9 cellular contexts compared by ENCODE assay signal in genomic region chr11:43557553-43558031, GRCh38.
A peak's percentile ranks its signal among the peaks of the same experiment; 100 is the strongest.
DNase-seq lines count a peak whose midpoint lies in the region; ATAC-seq and TF ChIP-seq lines count a peak whose summit lies in the region.
"Had no signal": no experiment of that assay in that cellular context is flagged by ENCODE, and none has a peak within 500 bp of the region (broad histone marks: within the 10 kb centered on the region; RNA-seq: fewer than 3 reads in every experiment).

No MANE protein-coding gene starts in this region.

- H3K4me1 ChIP-seq in ACC112 (ENCODE audit: control insufficient read depth, insufficient read depth, low read length, unreplicated experiment) (peaks cover 26% of the 10 kb centered on the region), HUES6 (ENCODE audit: control insufficient read depth, insufficient read depth, low read length) (peaks cover 28% of the 10 kb centered on the region), iPS-18a (ENCODE audit: control insufficient read depth, low read depth, low read length) (peaks cover 38% of the 10 kb centered on the region)
- H3K4me1 ChIP-seq in effector memory CD4-positive, alpha-beta T cell (ENCODE audit: control insufficient read depth, insufficient read depth, low read length, poor library complexity, severe bottlenecking), result no peaks in the 10 kb centered on the region

- in situ Hi-C loops in astrocyte of the spinal cord (cut with HindIII; ENCODE audit: low sequenced_read_pairs), result no loop called here

- no peak overlapping the region for H2AFZ ChIP-seq in ACC112 (ENCODE audit: low read length, unreplicated experiment)

- H3K9ac ChIP-seq in HUES6 (ENCODE audit: low read length) (no peak overlapping the region), iPS-18a (ENCODE audit: low read length) (peak overlapping the region; percentile 21)

- peaks cover 82% of the 10 kb centered on the region for H3K27me3 ChIP-seq in ACC112 (ENCODE audit: insufficient read depth, low read length)
- H3K27me3 ChIP-seq in HUES6 (ENCODE audit: control insufficient read depth, insufficient read depth, low read length), result peaks cover 55% of the 10 kb centered on the region
- H3K27me3 ChIP-seq in iPS-18a (ENCODE audit: control insufficient read depth, insufficient read depth, low read length), result peaks cover 46% of the 10 kb centered on the region
- H3K27me3 ChIP-seq in effector memory CD4-positive, alpha-beta T cell (replicated peaks; ENCODE audit: control insufficient read depth, insufficient read depth, low read length, poor library complexity, severe bottlenecking), result peaks cover 15% of the 10 kb centered on the region

- no peaks in the 10 kb centered on the region for H3K36me3 ChIP-seq in ACC112 (ENCODE audit: insufficient read depth, low read length)
- no peaks in the 10 kb centered on the region for H3K36me3 ChIP-seq in HUES6 (ENCODE audit: control insufficient read depth, insufficient read depth, low read length)
- H3K36me3 ChIP-seq in iPS-18a (ENCODE audit: control insufficient read depth, low read depth, low read length), result no peaks in the 10 kb centered on the region
- H3K36me3 ChIP-seq in effector memory CD4-positive, alpha-beta T cell (ENCODE audit: control insufficient read depth, insufficient read depth, low read length), result no peaks in the 10 kb centered on the region

- ATAC-seq in GM21423 (IDR thresholded peaks at IDR 0.05; ENCODE audit: unreplicated experiment) (no peak), HG03159 (IDR thresholded peaks at IDR 0.05; ENCODE audit: unreplicated experiment) (no peak)

- peak; percentile 32 for TF ChIP-seq CTCF in astrocyte of the spinal cord (IDR thresholded peaks at IDR 0.05; ENCODE audit: low read depth, low read length)

- no peaks in the 10 kb centered on the region for H3K9me3 ChIP-seq in HUES6 (ENCODE audit: control insufficient read depth, insufficient read depth, low read depth, low read length)
- H3K9me3 ChIP-seq in iPS-18a (ENCODE audit: control insufficient read depth, low read depth, low read length), result no peaks in the 10 kb centered on the region
- H3K9me3 ChIP-seq in effector memory CD4-positive, alpha-beta T cell (ENCODE audit: control insufficient read depth, low read length), result no peaks in the 10 kb centered on the region

- no peaks in the 10 kb centered on the region for H3K79me2 ChIP-seq in ACC112 (ENCODE audit: control insufficient read depth, insufficient read depth, low read length, unreplicated experiment)

- peak overlapping the region; percentile 68 for H3K4me3 ChIP-seq in ACC112 (ENCODE audit: low read depth, low read length)
- peak overlapping the region; percentile 61 for H3K4me3 ChIP-seq in HUES6 (ENCODE audit: low read depth, low read length)
- H3K4me3 ChIP-seq in astrocyte of the spinal cord (ENCODE audit: low read depth, low read length), result no peak overlapping the region
- H3K4me3 ChIP-seq in iPS-18a (ENCODE audit: low read length), result peak overlapping the region; percentile 40
- H3K4me3 ChIP-seq in effector memory CD4-positive, alpha-beta T cell (ENCODE audit: insufficient read depth, low read depth, low read length, poor library complexity, severe bottlenecking), result no peak overlapping the region

- H3K27ac ChIP-seq in ACC112 (ENCODE audit: low read depth, low read length), result no peak overlapping the region
- no peak overlapping the region for H3K27ac ChIP-seq in HUES6 (ENCODE audit: low read depth, low read length)
- no peak overlapping the region for H3K27ac ChIP-seq in iPS-18a (ENCODE audit: low read length)
- H3K27ac ChIP-seq in effector memory CD4-positive, alpha-beta T cell (ENCODE audit: insufficient read depth, low read length, poor library complexity, severe bottlenecking), result no peak overlapping the region

- DNase-seq in astrocyte of the spinal cord (ENCODE audit: low read depth, low spot score) (no peak), T1000 (lab: John Stamatoyannopoulos, UW) (no peak)
- DNase-seq in effector memory CD4-positive, alpha-beta T cell, result no peak
- DNase-seq: CD4-positive, alpha-beta memory T cell had no signal

Comparison
In these comparisons a context has a peak if more than half of its experiments do, and no peak if none do; other contexts are left out.
1. H3K4me3 ChIP-seq: peak in ACC112 (single experiment), HUES6 (single experiment) and iPS-18a (single experiment); none in astrocyte of the spinal cord (single experiment) and effector memory CD4-positive, alpha-beta T cell (single experiment).